15 cellular contexts compared by ENCODE assay signal in the genomic region with DNA sequence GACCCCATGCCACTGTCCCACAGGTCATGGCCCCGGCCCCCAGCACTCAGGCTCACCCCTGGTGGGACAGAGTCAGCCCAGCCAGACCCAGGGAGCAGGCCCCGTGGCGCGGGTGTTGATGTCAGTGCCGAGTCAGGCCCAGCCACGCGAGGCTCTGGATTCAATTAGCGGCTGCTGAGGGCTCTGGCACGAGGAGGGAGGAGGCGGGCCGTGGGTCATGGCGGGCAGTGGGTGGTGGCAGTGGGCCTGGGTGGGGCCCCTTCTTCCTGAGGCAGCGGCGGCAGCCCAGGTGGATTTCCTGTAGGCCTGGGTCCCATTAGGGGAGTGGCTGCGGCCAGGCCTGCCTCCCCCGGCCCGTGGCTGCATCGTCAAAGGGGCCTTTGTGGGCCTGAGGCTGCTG. TPM values are rescaled to one million over a fixed set of nuclear protein-coding genes. Genes with fewer than 3 reads are reported as not detected.
DNase-seq lines count a peak whose midpoint lies in the region; ATAC-seq and TF ChIP-seq lines count a peak whose summit lies in the region.
"Had no signal": no experiment of that assay in that cellular context is flagged by ENCODE, and none has a peak within 500 bp of the region (broad histone marks: within the 10 kb centered on the region; RNA-seq: fewer than 3 reads in every experiment).

No MANE protein-coding gene starts in this region.

- peaks cover 6% of the 10 kb centered on the region for H3K36me3 Mint-ChIP-seq in nephron (ENCODE audit: low read depth)
- peaks cover 67% of the 10 kb centered on the region for H3K36me3 Mint-ChIP-seq in CD8-positive, alpha-beta T cell
- peaks cover 11% of the 10 kb centered on the region for H3K36me3 Mint-ChIP-seq in activated CD4-positive, alpha-beta T cell treated with anti-CD3 and anti-CD28 coated beads, Interleukin-2, amount 10 ng/mL, durations not matched to agents 7 days and 5 days (ENCODE audit: low read depth)

- no peaks in the 10 kb centered on the region for H3K9me3 Mint-ChIP-seq in nephron
- no peaks in the 10 kb centered on the region for H3K9me3 Mint-ChIP-seq in CD8-positive, alpha-beta T cell
- no peaks in the 10 kb centered on the region for H3K9me3 Mint-ChIP-seq in activated CD4-positive, alpha-beta T cell treated with anti-CD3 and anti-CD28 coated beads, Interleukin-2, amount 10 ng/mL, durations not matched to agents 7 days and 5 days
- no peaks in the 10 kb centered on the region for H3K9me3 Mint-ChIP-seq in stimulated activated naive CD8-positive, alpha-beta T cell treated with anti-CD3 and anti-CD28 coated beads, Interleukin-15, amount 100 ng/mL, for 72 hours
- H3K9me3 Mint-ChIP-seq: neural crest cell had no signal

- H3K27me3 ChIP-seq in CD8-positive, alpha-beta T cell (ENCODE audit: insufficient read depth, low read length), result no peaks in the 10 kb centered on the region
- H3K27me3 ChIP-seq: heart left ventricle, sigmoid colon had no signal

- POLR2A ChIA-PET in CD8-positive, alpha-beta T cell (lab: Charles Lee), result no interaction called here
- POLR2A ChIA-PET in activated CD4-positive, alpha-beta T cell treated with anti-CD3 and anti-CD28 coated beads, Interleukin-2, amount 10 ng/mL, durations not matched to agents 7 days and 5 days (lab: Charles Lee), result no interaction called here

- peak overlapping the region in 2 of 3 experiments; percentile 60 to 73 for H3K27ac Mint-ChIP-seq in nephron
- no peak overlapping the region for H3K27ac Mint-ChIP-seq in CD8-positive, alpha-beta T cell
- no peak overlapping the region for H3K27ac Mint-ChIP-seq in activated CD4-positive, alpha-beta T cell treated with anti-CD3 and anti-CD28 coated beads, Interleukin-2, amount 10 ng/mL, durations not matched to agents 7 days and 5 days
- H3K27ac Mint-ChIP-seq in stimulated activated naive CD8-positive, alpha-beta T cell treated with anti-CD3 and anti-CD28 coated beads, Interleukin-15, amount 100 ng/mL, for 72 hours, result no peak overlapping the region

- ATAC-seq in CD8-positive, alpha-beta T cell, result no peak
- no peak for ATAC-seq in stimulated activated naive CD8-positive, alpha-beta T cell treated with anti-CD3 and anti-CD28 coated beads, Interleukin-15, amount 100 ng/mL, for 72 hours

- no peak for TF ChIP-seq POLR2A in NB4 (IDR thresholded peaks at IDR 0.05; ENCODE audit: extremely low read depth, insufficient read length)

- H3K4me3 Mint-ChIP-seq in nephron, result no peak overlapping the region
- no peak overlapping the region for H3K4me3 Mint-ChIP-seq in CD8-positive, alpha-beta T cell
- no peak overlapping the region for H3K4me3 Mint-ChIP-seq in activated CD4-positive, alpha-beta T cell treated with anti-CD3 and anti-CD28 coated beads, Interleukin-2, amount 10 ng/mL, durations not matched to agents 7 days and 5 days
- no peak overlapping the region for H3K4me3 Mint-ChIP-seq in stimulated activated naive CD8-positive, alpha-beta T cell treated with anti-CD3 and anti-CD28 coated beads, Interleukin-15, amount 100 ng/mL, for 72 hours
- H3K4me3 Mint-ChIP-seq: neural crest cell had no signal

- H3K27ac ChIP-seq in CD8-positive, alpha-beta T cell (ENCODE audit: low read depth, low read length), result no peak overlapping the region
- H3K27ac ChIP-seq: PC-9 had no signal

- intact Hi-C loops in CD8-positive, alpha-beta T cell (cut with DNase I, micrococcal nuclease), result no loop called here

- no peak for TF ChIP-seq CTCF in NB4 (IDR thresholded peaks at IDR 0.05; ENCODE audit: low read depth, low read length)
- no peak for TF ChIP-seq CTCF in nephron (IDR thresholded peaks at IDR 0.05; ENCODE audit: unreplicated experiment in 3 of 3)
- no peak for TF ChIP-seq CTCF in CD8-positive, alpha-beta T cell (IDR thresholded peaks at IDR 0.05)

- H3K4me1 Mint-ChIP-seq in nephron, result peaks cover 29% of the 10 kb centered on the region
- H3K4me1 Mint-ChIP-seq in CD8-positive, alpha-beta T cell (ENCODE audit: low read depth), result no peaks in the 10 kb centered on the region
- peaks cover 2% of the 10 kb centered on the region for H3K4me1 Mint-ChIP-seq in activated CD4-positive, alpha-beta T cell treated with anti-CD3 and anti-CD28 coated beads, Interleukin-2, amount 10 ng/mL, durations not matched to agents 7 days and 5 days
- peaks cover 29% of the 10 kb centered on the region for H3K4me1 Mint-ChIP-seq in stimulated activated naive CD8-positive, alpha-beta T cell treated with anti-CD3 and anti-CD28 coated beads, Interleukin-15, amount 100 ng/mL, for 72 hours

- DNase-seq in AG08395 (ENCODE audit: low spot score) (peak; percentile 73), NB4 (ENCODE audit: low read depth) (peak; percentile 59), epidermal melanocyte (ENCODE audit: insufficient read length, low spot score) (peak; percentile 79), midbrain (lab: John Stamatoyannopoulos, UW) (no peak)
- DNase-seq in CD8-positive, alpha-beta T cell, result no peak
- no peak for DNase-seq in activated CD4-positive, alpha-beta T cell treated with anti-CD3 and anti-CD28 coated beads, Interleukin-2, amount 10 ng/mL, durations not matched to agents 7 days and 5 days
- no peak for DNase-seq in stimulated activated naive CD8-positive, alpha-beta T cell treated with anti-CD3 and anti-CD28 coated beads, Interleukin-15, amount 100 ng/mL, for 72 hours
- DNase-seq: activated CD4-positive, alpha-beta T cell treated with anti-CD3 and anti-CD28 coated beads for 48 hours; NCI-H510A; PC-9; sigmoid colon had no signal

- H3K27me3 Mint-ChIP-seq in nephron (ENCODE audit: low read depth), result no peaks in the 10 kb centered on the region
- H3K27me3 Mint-ChIP-seq in CD8-positive, alpha-beta T cell (ENCODE audit: low read depth), result no peaks in the 10 kb centered on the region
- H3K27me3 Mint-ChIP-seq in activated CD4-positive, alpha-beta T cell treated with anti-CD3 and anti-CD28 coated beads, Interleukin-2, amount 10 ng/mL, durations not matched to agents 7 days and 5 days, result no peaks in the 10 kb centered on the region
- no peaks in the 10 kb centered on the region for H3K27me3 Mint-ChIP-seq in stimulated activated naive CD8-positive, alpha-beta T cell treated with anti-CD3 and anti-CD28 coated beads, Interleukin-15, amount 100 ng/mL, for 72 hours

- H3K4me3 ChIP-seq in NB4 (ENCODE audit: low read depth, low read length), result no peak overlapping the region
- H3K4me3 ChIP-seq in CD8-positive, alpha-beta T cell (ENCODE audit: low read depth, low read length), result no peak overlapping the region
- H3K4me3 ChIP-seq: heart left ventricle, PC-9, sigmoid colon had no signal

- CTCF ChIA-PET in CD8-positive, alpha-beta T cell (lab: Charles Lee), result interaction anchor here (1.0 kb wide), 1 partner anchor 25 kb away, joined by 3 read pairs; no protein-coding TSS in a partner anchor
- CTCF ChIA-PET in activated CD4-positive, alpha-beta T cell treated with anti-CD3 and anti-CD28 coated beads, Interleukin-2, amount 10 ng/mL, durations not matched to agents 7 days and 5 days (lab: Charles Lee), result no interaction called here

- H3K36me3 ChIP-seq in CD8-positive, alpha-beta T cell (ENCODE audit: insufficient read depth, low read length), result peaks cover 41% of the 10 kb centered on the region

- H3K9me3 ChIP-seq in CD8-positive, alpha-beta T cell (ENCODE audit: low read length), result no peaks in the 10 kb centered on the region
- H3K9me3 ChIP-seq: heart left ventricle, sigmoid colon had no signal

- no peaks in the 10 kb centered on the region for H3K4me1 ChIP-seq in CD8-positive, alpha-beta T cell (ENCODE audit: insufficient read depth, low read length)

RNA-seq across cellular contexts. Expression of a gene that starts 12.8 kb away (rescaled TPM):
- under 1 TPM; 0.57 to 0.83 TPM for total RNA-seq in CD8-positive, alpha-beta T cell
- not detected for total RNA-seq in activated CD4-positive, alpha-beta T cell treated with anti-CD3 and anti-CD28 coated beads, Interleukin-2, amount 10 ng/mL, durations not matched to agents 7 days and 5 days
- total RNA-seq: T-helper 1 cell treated with Interleukin-12 subunit alpha and Interleukin-12 subunit beta and Interleukin-4 antibody, amounts not matched to agents 30 ng/mL and 1 ng/mL, for 36 hours had no signal

RNA-seq across cellular contexts. Expression of a gene that starts 31.9 kb away (rescaled TPM):
- total RNA-seq in CD8-positive, alpha-beta T cell, result 100 to 1,000 TPM; 950 to 991 TPM
- 100 to 1,000 TPM; 196 to 211 TPM for total RNA-seq in activated CD4-positive, alpha-beta T cell treated with anti-CD3 and anti-CD28 coated beads, Interleukin-2, amount 10 ng/mL, durations not matched to agents 7 days and 5 days

RNA-seq across cellular contexts. Expression of a gene that starts 33.4 kb away (rescaled TPM):
- 10 to 100 TPM; 30.9 to 31.4 TPM for total RNA-seq in CD8-positive, alpha-beta T cell
- 10 to 100 TPM; 35.1 to 39.3 TPM for total RNA-seq in activated CD4-positive, alpha-beta T cell treated with anti-CD3 and anti-CD28 coated beads, Interleukin-2, amount 10 ng/mL, durations not matched to agents 7 days and 5 days

RNA-seq across cellular contexts. Expression of a gene that starts 41.2 kb away (rescaled TPM):
- 10 to 100 TPM; 13.8 to 17.4 TPM for total RNA-seq in CD8-positive, alpha-beta T cell
- 10 to 100 TPM; 51.6 to 55.0 TPM for total RNA-seq in activated CD4-positive, alpha-beta T cell treated with anti-CD3 and anti-CD28 coated beads, Interleukin-2, amount 10 ng/mL, durations not matched to agents 7 days and 5 days

Comparison
In these comparisons a context has a peak if more than half of its experiments do, and no peak if none do; other contexts are left out.
1. DNase-seq: peak in AG08395 (single experiment), NB4 (single experiment) and epidermal melanocyte (single experiment); none in midbrain (single experiment), CD8-positive, alpha-beta T cell (0 of 7), activated CD4-positive, alpha-beta T cell treated with anti-CD3 and anti-CD28 coated beads, Interleukin-2, amount 10 ng/mL, durations not matched to agents 7 days and 5 days (single experiment) and stimulated activated naive CD8-positive, alpha-beta T cell treated with anti-CD3 and anti-CD28 coated beads, Interleukin-15, amount 100 ng/mL, for 72 hours (0 of 2).
2. H3K27ac Mint-ChIP-seq: peak in nephron (2 of 3); none in CD8-positive, alpha-beta T cell (single experiment), activated CD4-positive, alpha-beta T cell treated with anti-CD3 and anti-CD28 coated beads, Interleukin-2, amount 10 ng/mL, durations not matched to agents 7 days and 5 days (single experiment) and stimulated activated naive CD8-positive, alpha-beta T cell treated with anti-CD3 and anti-CD28 coated beads, Interleukin-15, amount 100 ng/mL, for 72 hours (0 of 2).
3. RNA of a gene that starts 31.9 kb away (total RNA-seq): 950 to 991 TPM in CD8-positive, alpha-beta T cell; 196 to 211 TPM in activated CD4-positive, alpha-beta T cell treated with anti-CD3 and anti-CD28 coated beads, Interleukin-2, amount 10 ng/mL, durations not matched to agents 7 days and 5 days; every median in the first group is over 4 times any median in the second.